In the genomic region with DNA sequence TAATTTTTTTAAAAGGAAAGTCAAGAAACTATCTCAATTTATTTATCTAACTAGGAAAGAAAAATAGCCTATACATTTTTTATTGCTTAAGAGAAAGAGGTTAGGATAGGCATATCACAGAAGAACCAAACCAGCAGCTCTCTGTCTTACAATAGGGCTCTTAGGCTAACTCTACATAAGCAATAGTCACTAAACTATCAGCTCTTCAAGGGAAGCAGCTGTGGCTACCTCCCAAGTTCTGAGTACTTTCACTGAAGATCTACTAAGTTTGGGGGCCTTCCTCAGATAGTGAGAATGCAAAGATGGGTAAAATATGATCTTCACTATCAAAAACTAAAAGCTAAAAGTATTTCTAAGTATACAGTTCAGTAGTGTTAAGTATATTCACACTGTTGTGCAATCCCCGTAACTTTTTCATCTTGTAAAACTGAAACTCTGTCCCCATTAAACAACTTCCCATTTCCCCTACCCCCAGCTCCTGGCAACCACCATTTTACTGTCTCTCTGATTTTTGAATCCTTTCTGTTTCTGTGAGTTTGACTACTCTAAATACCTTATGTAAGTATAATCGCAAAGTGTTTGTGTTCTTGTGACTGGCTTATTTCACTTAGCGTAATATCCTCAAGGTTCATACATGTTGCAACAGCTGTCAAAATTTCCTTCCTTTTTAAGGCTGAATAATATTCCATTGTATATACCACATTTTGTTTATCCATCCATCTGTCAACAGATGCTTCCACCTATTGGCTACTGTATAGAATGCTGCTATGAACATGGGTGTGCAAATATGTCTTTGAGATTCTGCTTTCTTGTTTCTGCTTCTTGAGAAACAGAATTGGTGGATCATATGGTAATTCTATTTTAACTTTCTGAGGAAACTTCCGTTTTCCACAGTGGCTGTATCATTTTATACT, we compare ENCODE assay signal across 1 cellular context.
TF ChIP-seq lines count a peak whose summit lies in the region.

No MANE protein-coding gene starts in this region.

TF ChIP-seq in HepG2, 621 proteins besides CTCF, POLR2A, EP300 and RAD21 (continued from another document):
- TF ChIP-seq, protein P1, sequence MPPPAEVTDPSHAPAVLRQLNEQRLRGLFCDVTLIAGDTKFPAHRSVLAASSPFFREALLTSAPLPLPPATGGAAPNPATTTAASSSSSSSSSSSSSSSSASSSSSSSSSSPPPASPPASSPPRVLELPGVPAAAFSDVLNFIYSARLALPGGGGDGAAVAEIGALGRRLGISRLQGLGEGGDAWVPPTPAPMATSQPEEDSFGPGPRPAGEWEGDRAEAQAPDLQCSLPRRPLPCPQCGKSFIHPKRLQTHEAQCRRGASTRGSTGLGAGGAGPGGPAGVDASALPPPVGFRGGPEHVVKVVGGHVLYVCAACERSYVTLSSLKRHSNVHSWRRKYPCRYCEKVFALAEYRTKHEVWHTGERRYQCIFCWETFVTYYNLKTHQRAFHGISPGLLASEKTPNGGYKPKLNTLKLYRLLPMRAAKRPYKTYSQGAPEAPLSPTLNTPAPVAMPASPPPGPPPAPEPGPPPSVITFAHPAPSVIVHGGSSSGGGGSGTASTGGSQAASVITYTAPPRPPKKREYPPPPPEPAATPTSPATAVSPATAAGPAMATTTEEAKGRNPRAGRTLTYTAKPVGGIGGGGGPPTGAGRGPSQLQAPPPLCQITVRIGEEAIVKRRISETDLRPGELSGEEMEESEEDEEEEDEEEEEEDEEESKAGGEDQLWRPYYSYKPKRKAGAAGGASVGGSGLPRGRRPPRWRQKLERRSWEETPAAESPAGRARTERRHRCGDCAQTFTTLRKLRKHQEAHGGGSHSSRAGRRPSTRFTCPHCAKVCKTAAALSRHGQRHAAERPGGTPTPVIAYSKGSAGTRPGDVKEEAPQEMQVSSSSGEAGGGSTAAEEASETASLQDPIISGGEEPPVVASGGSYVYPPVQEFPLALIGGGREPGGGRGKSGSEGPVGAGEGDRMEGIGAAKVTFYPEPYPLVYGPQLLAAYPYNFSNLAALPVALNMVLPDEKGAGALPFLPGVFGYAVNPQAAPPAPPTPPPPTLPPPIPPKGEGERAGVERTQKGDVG (CRISPR knock-in tag; IDR thresholded peaks at IDR 0.05; ENCODE audit: borderline replicate concordance): no peak
- TF ChIP-seq, protein P2, sequence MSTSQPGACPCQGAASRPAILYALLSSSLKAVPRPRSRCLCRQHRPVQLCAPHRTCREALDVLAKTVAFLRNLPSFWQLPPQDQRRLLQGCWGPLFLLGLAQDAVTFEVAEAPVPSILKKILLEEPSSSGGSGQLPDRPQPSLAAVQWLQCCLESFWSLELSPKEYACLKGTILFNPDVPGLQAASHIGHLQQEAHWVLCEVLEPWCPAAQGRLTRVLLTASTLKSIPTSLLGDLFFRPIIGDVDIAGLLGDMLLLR (CRISPR knock-in tag; IDR thresholded peaks at IDR 0.05): no peak
